Comparison of ENCODE assay signal across 21 cellular contexts in genomic region chr1:176701151-176701866, GRCh38.
"Had no signal": no experiment of that assay in that cellular context is flagged by ENCODE, and none has a peak within 500 bp of the region (broad histone marks: within the 10 kb centered on the region; RNA-seq: fewer than 3 reads in every experiment).

No MANE protein-coding gene starts in this region.

- H3K4me3 ChIP-seq: body of pancreas had no signal

- ATAC-seq: activated CD8-positive, alpha-beta memory T cell treated with anti-CD3 and anti-CD28 coated beads, Interleukin-2, amount 10 ng/mL, durations not matched to agents 7 days and 5 days; body of pancreas; T-helper 17 cell; WTC11 had no signal

- H3K4me1 ChIP-seq: body of pancreas had no signal

- H3K9me3 ChIP-seq: body of pancreas had no signal

- DNase-seq: activated CD4-positive, alpha-beta T cell treated with anti-CD3 and anti-CD28 coated beads for 48 hours; activated CD4-positive, alpha-beta T cell treated with anti-CD3 and anti-CD28 coated beads, Interleukin-2, amount 50 U/mL, for 48 hours; activated CD4-positive, CD25-positive, alpha-beta regulatory T cell treated with anti-CD3 and anti-CD28 coated beads, Interleukin-2, amount 50 U/mL, for 72 hours; activated CD8-positive, alpha-beta memory T cell treated with anti-CD3 and anti-CD28 coated beads, Interleukin-2, amount 10 ng/mL, durations not matched to agents 7 days and 5 days; activated effector memory CD4-positive, alpha-beta T cell treated with Interleukin-2 at 50 U/mL for 16 hours; activated naive CD4-positive, alpha-beta T cell; activated T-cell treated with anti-CD3 and anti-CD28 coated beads, Interleukin-2, amount 50 U/mL, for 24 hours; aorta; body of pancreas; Karpas-422; NCI-H1048; NCI-H2029; NCI-H2107; NCI-H2171 treated with DMSO at 0.1 percent for 48 hours; NCI-H345; NCI-H524; NCI-H774; SIG-M5; T-helper 17 cell; T-helper 9 cell had no signal

- H3K27ac ChIP-seq: body of pancreas had no signal

- H3K27me3 ChIP-seq: body of pancreas had no signal
